Comparison of ENCODE assay signal across 26 cellular contexts in the genomic region with DNA sequence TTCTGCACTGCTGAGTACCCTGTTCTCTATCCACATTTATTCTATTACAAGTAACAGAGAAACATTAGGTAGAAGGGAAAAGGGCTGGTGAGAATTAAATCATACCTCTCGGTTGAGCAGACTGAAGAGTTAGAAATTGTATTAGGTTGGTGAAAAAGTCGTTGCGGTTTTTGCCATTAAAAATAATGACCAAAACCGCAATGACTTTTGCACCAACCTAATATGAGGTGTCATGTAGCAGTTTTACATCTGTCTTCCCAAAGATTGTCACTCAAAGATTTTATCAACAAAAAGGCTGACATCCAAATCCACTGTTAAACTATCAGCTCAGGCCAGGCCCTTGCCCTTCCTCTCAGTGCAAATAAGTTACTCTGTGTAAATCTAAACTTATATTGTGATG. TPM values are rescaled to one million over a fixed set of nuclear protein-coding genes. Genes with fewer than 3 reads are reported as not detected.
DNase-seq lines count a peak whose midpoint lies in the region; ATAC-seq, FAIRE-seq and TF ChIP-seq lines count a peak whose summit lies in the region.
"Had no signal": no experiment of that assay in that cellular context is flagged by ENCODE, and none has a peak within 500 bp of the region (broad histone marks: within the 10 kb centered on the region; RNA-seq: fewer than 3 reads in every experiment).

No MANE protein-coding gene starts in this region.

- POLR2A ChIA-PET in HEK293T (lab: Yijun Ruan, JAX) (no interaction called here), GM12878 (lab: Charles Lee) (no interaction called here), PC-3 (lab: Charles Lee; ENCODE audit: unreplicated experiment) (no interaction called here)

- H3K9ac ChIP-seq in GM12878 (ENCODE audit: control insufficient read depth, insufficient read depth, low read length), result no peak overlapping the region
- no peak overlapping the region for H3K9ac ChIP-seq in neural progenitor cell
- H3K9ac ChIP-seq in PC-3 (ENCODE audit: low read length), result no peak overlapping the region
- H3K9ac ChIP-seq: BLaER1 had no signal

- H3K27me3 ChIP-seq in GM23338 (ENCODE audit: insufficient read depth), result no peaks in the 10 kb centered on the region
- no peaks in the 10 kb centered on the region for H3K27me3 ChIP-seq in GM12878 (replicated peaks in 1 of 2; ENCODE audit: control insufficient read depth in 2 of 2, insufficient read depth in 2 of 2, low read length in 1 of 2)
- H3K27me3 ChIP-seq in neural progenitor cell, result no peaks in the 10 kb centered on the region
- H3K27me3 ChIP-seq in PC-3 (ENCODE audit: low read length), result no peaks in the 10 kb centered on the region
- H3K27me3 ChIP-seq: BE2C, BLaER1 had no signal

- SMC1A ChIA-PET in GM12878 (lab: Charles Lee; ENCODE audit: uncharacterized antibody, unreplicated experiment), result no interaction called here

- ATAC-seq in GM23338, result no peak
- ATAC-seq in GM12878, result no peak
- no peak for ATAC-seq in T-helper 17 cell
- no peak for ATAC-seq in PC-3

- no peak for TF ChIP-seq CTCF in GM23338 (conservative IDR thresholded peaks at IDR 0.05; ENCODE audit: low read depth in 2 of 2)
- TF ChIP-seq CTCF in GM12878 (IDR thresholded peaks at IDR 0.05 in 2 of 3, conservative IDR thresholded peaks at IDR 0.05 in 1 of 3; ENCODE audit: control insufficient read depth in 2 of 3, extremely low read depth in 1 of 3, insufficient read depth in 1 of 3, low read depth in 3 of 3, low read length in 3 of 3), result no peak
- no peak for TF ChIP-seq CTCF in neural progenitor cell (IDR thresholded peaks at IDR 0.05)
- no peak for TF ChIP-seq CTCF in PC-3 (conservative IDR thresholded peaks at IDR 0.05; ENCODE audit: low read depth, low read length)

- H3K36me3 ChIP-seq in GM23338 (ENCODE audit: insufficient read depth) (no peaks in the 10 kb centered on the region), GM12878 (ENCODE audit: control insufficient read depth in 2 of 2, insufficient read depth in 2 of 2, low read length in 1 of 2) (no peaks in the 10 kb centered on the region), neural progenitor cell (no peaks in the 10 kb centered on the region), PC-3 (ENCODE audit: low read depth, low read length) (no peaks in the 10 kb centered on the region)
- H3K36me3 ChIP-seq: BE2C, BLaER1 had no signal

- H3K79me2 ChIP-seq in GM23338 (replicated peaks; ENCODE audit: insufficient read depth) (no peaks in the 10 kb centered on the region), GM12878 (ENCODE audit: control insufficient read depth, insufficient read depth, low read length) (no peaks in the 10 kb centered on the region), neural progenitor cell (ENCODE audit: low read depth) (no peaks in the 10 kb centered on the region), PC-3 (ENCODE audit: low read length) (no peaks in the 10 kb centered on the region)

- H3K36me3 Mint-ChIP-seq in GM23338 (ENCODE audit: low read depth), result no peaks in the 10 kb centered on the region
- no peaks in the 10 kb centered on the region for H3K36me3 Mint-ChIP-seq in neural progenitor cell
- H3K36me3 Mint-ChIP-seq in T-helper 17 cell (ENCODE audit: low read depth), result no peaks in the 10 kb centered on the region
- H3K36me3 Mint-ChIP-seq: CD14-positive monocyte; CD4-positive, alpha-beta memory T cell; CD4-positive, CD25-positive, alpha-beta regulatory T cell; CD8-positive, alpha-beta memory T cell had no signal

- DNase-seq in GM23338 (ENCODE audit: low spot score), result no peak
- DNase-seq in HEK293T (ENCODE audit: extremely low spot score), result no peak
- DNase-seq in GM12878 (ENCODE audit: low read depth, low spot score), result no peak
- no peak for DNase-seq in neural progenitor cell (ENCODE audit: low spot score)
- DNase-seq in T-helper 17 cell, result no peak
- DNase-seq in PC-3, result no peak
- no peak for DNase-seq in SIG-M5 treated with dmso at 0.1 percent for 504 hours (lab: John Stamatoyannopoulos, UW; ENCODE audit: unreplicated experiment)
- DNase-seq: 8988T; ACHN; BE2C; C1 segment of cervical spinal cord; CD4-positive, alpha-beta memory T cell; CD4-positive, CD25-positive, alpha-beta regulatory T cell; CD8-positive, alpha-beta memory T cell; COR-L47; DMS 273 treated with DMSO at 0.1 percent for 48 hours; DMS153; DMS79 treated with DMSO at 0.1 percent for 48 hours; GF-D8 had no signal

- BruUV-seq in GM12878 (replicated peaks; lab: Mats Ljungman, UMichigan) (no TSS peak), PC-3 (replicated peaks; lab: Mats Ljungman, UMichigan) (no TSS peak)

- no peaks in the 10 kb centered on the region for H3K4me1 ChIP-seq in GM23338 (ENCODE audit: insufficient read depth)
- H3K4me1 ChIP-seq in GM12878 (ENCODE audit: control insufficient read depth, insufficient read depth, low read length), result no peaks in the 10 kb centered on the region
- H3K4me1 ChIP-seq in neural progenitor cell, result no peaks in the 10 kb centered on the region
- no peaks in the 10 kb centered on the region for H3K4me1 ChIP-seq in PC-3 (ENCODE audit: insufficient read depth, low read length)
- H3K4me1 ChIP-seq: BE2C, BLaER1 had no signal

- in situ Hi-C loops in GM12878 (cut with MboI), result no loop called here

- H4K20me1 ChIP-seq in GM23338 (replicated peaks; ENCODE audit: insufficient read depth) (no peaks in the 10 kb centered on the region), GM12878 (ENCODE audit: control insufficient read depth, insufficient read depth) (no peaks in the 10 kb centered on the region), neural progenitor cell (ENCODE audit: low read depth) (no peaks in the 10 kb centered on the region), PC-3 (ENCODE audit: low read length) (no peaks in the 10 kb centered on the region)
- H4K20me1 ChIP-seq: BLaER1 had no signal

- H3K27ac ChIP-seq in GM23338 (ENCODE audit: low read depth) (no peak overlapping the region), GM12878 (ENCODE audit: control insufficient read depth, insufficient read depth) (no peak overlapping the region), neural progenitor cell (no peak overlapping the region), PC-3 (ENCODE audit: low read length) (no peak overlapping the region)
- H3K27ac ChIP-seq: BLaER1 had no signal

- H2AFZ ChIP-seq in GM23338 (peak overlapping the region; percentile 84; the same call in 1 of the 2 replicates), GM12878 (ENCODE audit: control insufficient read depth, low read depth, low read length) (no peak overlapping the region), neural progenitor cell (replicated peaks) (peak overlapping the region; percentile 23), PC-3 (ENCODE audit: low read length) (no peak overlapping the region)

- CTCF ChIA-PET in HEK293T (lab: Yijun Ruan, JAX), result no interaction called here
- CTCF ChIA-PET in GM12878 (lab: Yijun Ruan, JAX), result no interaction called here
- CTCF ChIA-PET in PC-3 (lab: Charles Lee), result no interaction called here

- H3K27me3 Mint-ChIP-seq in GM23338 (ENCODE audit: insufficient read depth, low read depth, poor library complexity) (no peaks in the 10 kb centered on the region), neural progenitor cell (ENCODE audit: insufficient read depth, low read depth) (no peaks in the 10 kb centered on the region), T-helper 17 cell (no peaks in the 10 kb centered on the region)
- H3K27me3 Mint-ChIP-seq: CD4-positive, alpha-beta memory T cell; CD4-positive, CD25-positive, alpha-beta regulatory T cell; CD8-positive, alpha-beta memory T cell had no signal

- TF ChIP-seq POLR2A in GM12878 (IDR thresholded peaks at IDR 0.05; ENCODE audit: low read depth, low read length), result no peak

- no peak for FAIRE-seq in GM12878 (lab: Jason Lieb, UNC)
- FAIRE-seq: A204.1, G401.6, GM12892, GM18507, GM19239 had no signal

- no peaks in the 10 kb centered on the region for H3K9me3 ChIP-seq in GM12878 (replicated peaks; ENCODE audit: control insufficient read depth, insufficient read depth, low read length)
- no peaks in the 10 kb centered on the region for H3K9me3 ChIP-seq in neural progenitor cell (ENCODE audit: low read depth)
- no peaks in the 10 kb centered on the region for H3K9me3 ChIP-seq in T-helper 17 cell (ENCODE audit: control insufficient read depth, low read length, poor library complexity, severe bottlenecking)
- no peaks in the 10 kb centered on the region for H3K9me3 ChIP-seq in PC-3 (ENCODE audit: low read length)
- H3K9me3 ChIP-seq: BE2C, BLaER1 had no signal

- H3K9me2 ChIP-seq in GM23338 (ENCODE audit: insufficient read depth) (no peaks in the 10 kb centered on the region), PC-3 (replicated peaks; ENCODE audit: low read length) (no peaks in the 10 kb centered on the region)

- no peaks in the 10 kb centered on the region; the same call in 2 of the 3 replicates for H3K4me1 Mint-ChIP-seq in GM23338
- no peaks in the 10 kb centered on the region for H3K4me1 Mint-ChIP-seq in neural progenitor cell
- H3K4me1 Mint-ChIP-seq in T-helper 17 cell, result no peaks in the 10 kb centered on the region
- H3K4me1 Mint-ChIP-seq: CD14-positive monocyte; CD4-positive, alpha-beta memory T cell; CD4-positive, CD25-positive, alpha-beta regulatory T cell; CD8-positive, alpha-beta memory T cell had no signal

- H3K4me3 Mint-ChIP-seq in GM23338 (no peak overlapping the region), neural progenitor cell (no peak overlapping the region), T-helper 17 cell (no peak overlapping the region)
- H3K4me3 Mint-ChIP-seq: CD14-positive monocyte; CD4-positive, alpha-beta memory T cell; CD4-positive, CD25-positive, alpha-beta regulatory T cell; CD8-positive, alpha-beta memory T cell had no signal

- TF ChIP-seq EP300 in GM12878 (IDR thresholded peaks at IDR 0.05; ENCODE audit: borderline replicate concordance in 1 of 2, control insufficient read depth in 1 of 2, low read depth in 2 of 2, low read length in 2 of 2), result no peak

- H3K4me2 ChIP-seq in GM23338, result no peak overlapping the region
- H3K4me2 ChIP-seq in GM12878 (ENCODE audit: control insufficient read depth, insufficient read depth), result no peak overlapping the region
- H3K4me2 ChIP-seq in neural progenitor cell, result no peak overlapping the region
- H3K4me2 ChIP-seq in PC-3 (ENCODE audit: low read length), result no peak overlapping the region
- H3K4me2 ChIP-seq: BLaER1 had no signal

- intact Hi-C loops in GM12878 (cut with micrococcal nuclease; ENCODE audit: unreplicated experiment), result no loop called here
- intact Hi-C loops in PC-3 (cut with micrococcal nuclease), result no loop called here

- H3K4me3 ChIP-seq in GM23338, result no peak overlapping the region
- no peak overlapping the region for H3K4me3 ChIP-seq in GM12878
- no peak overlapping the region for H3K4me3 ChIP-seq in neural progenitor cell
- no peak overlapping the region for H3K4me3 ChIP-seq in PC-3 (ENCODE audit: low read length)
- H3K4me3 ChIP-seq: BLaER1 had no signal

- H3K9me3 Mint-ChIP-seq in GM23338 (no peaks in the 10 kb centered on the region), neural progenitor cell (no peaks in the 10 kb centered on the region)
- H3K9me3 Mint-ChIP-seq: CD14-positive monocyte had no signal

- no peaks in the 10 kb centered on the region for H3F3A ChIP-seq in GM23338 (replicated peaks; ENCODE audit: low read depth)
- no peaks in the 10 kb centered on the region for H3F3A ChIP-seq in neural progenitor cell (ENCODE audit: low read depth)
- no peaks in the 10 kb centered on the region for H3F3A ChIP-seq in PC-3 (ENCODE audit: low read length, unreplicated experiment)

- RAD21 ChIA-PET in GM12878 (lab: Charles Lee; ENCODE audit: unreplicated experiment), result no interaction called here

- 60% methylated on average over 4 of the region's 4 CpGs for WGBS in GM12878 (ENCODE audit: insufficient coverage, insufficient replicate concordance, low lambda C conversion rate, missing lambda C conversion rate)

- H3K27ac Mint-ChIP-seq in GM23338 (no peak overlapping the region), neural progenitor cell (no peak overlapping the region), T-helper 17 cell (no peak overlapping the region)
- H3K27ac Mint-ChIP-seq: CD14-positive monocyte; CD4-positive, alpha-beta memory T cell; CD4-positive, CD25-positive, alpha-beta regulatory T cell; CD8-positive, alpha-beta memory T cell had no signal

- no peak for TF ChIP-seq RAD21 in GM12878 (IDR thresholded peaks at IDR 0.05; ENCODE audit: insufficient read depth, low read depth, low read length)

RNA-seq across cellular contexts. Expression of a gene that starts 28.3 kb away (rescaled TPM):
- 1.6 and 3.0 TPM in 2 replicates for total RNA-seq in GM23338 (2014; rRNA removed; shearing (Covaris generic))
- polyA plus RNA-seq in GM23338 (2016; fragmentation: Nextera tagmentation; extraction: Ambion mirVana) (0.49 and 0.73 TPM in 2 replicates), GM12878 (2011; rRNA removed) (0.01 TPM in 1 of 2 replicates, not detected in the other), GM12878 (2014; fragmentation: Illumina TruSeq; extraction: Trizol) (not detected in 2 replicates), GM12878 (2014; fragmentation: Nextera tagmentation; extraction: Ambion mirVana) (not detected), GM12878 (2014; rRNA removed) (not detected in 2 replicates), GM12878 (2016; fragmentation: Nextera tagmentation; extraction: Ambion mirVana) (not detected)
- not detected in 2 replicates for total RNA-seq in GM12878 (2013; cell fraction: nucleolus; rRNA removed)
- total RNA-seq in GM12878 (2014; rRNA removed) (not detected in 2 replicates), GM12878 (2014; rRNA removed; fragmentation: Illumina TruSeq; extraction: Trizol) (not detected in 2 replicates), GM12878 (2021) (not detected in 2 replicates), neural progenitor cell (ENCODE audit: low replicate concordance) (0.88 and 1.5 TPM in 2 replicates), T-helper 17 cell (not detected), PC-3 (2014; rRNA removed) (0.55 and 2.8 TPM in 2 replicates)
- not detected for polyA plus RNA-seq in GM12878 (2011; ENCODE audit: low read depth)
- polyA plus RNA-seq in GM12878 (2011; cell fraction: cytosol; rRNA removed), result not detected in 2 replicates
- 0.12 TPM in 1 of 2 replicates, not detected in the other for polyA plus RNA-seq in GM12878 (2011; cell fraction: nucleus; rRNA removed)
- polyA plus RNA-seq in GM12878 (2012), result not detected in 2 replicates
- polyA minus RNA-seq in GM12878 (2011; rRNA and poly(A)+ RNA removed), result 0.44 TPM in 1 of 2 replicates, not detected in the other
- not detected in 2 replicates for polyA minus RNA-seq in GM12878 (2011; cell fraction: cytosol; rRNA and poly(A)+ RNA removed)
- polyA minus RNA-seq in GM12878 (2011; cell fraction: nucleus; rRNA and poly(A)+ RNA removed), result 0.24 and 0.48 TPM in 2 replicates
- total RNA-seq: CD4-positive, alpha-beta memory T cell; CD4-positive, CD25-positive, alpha-beta regulatory T cell; CD8-positive, alpha-beta memory T cell had no signal
- polyA plus RNA-seq: CD14-positive monocyte; CD4-positive, alpha-beta memory T cell; CD4-positive, CD25-positive, alpha-beta regulatory T cell; CD8-positive, alpha-beta memory T cell had no signal

Comparison
In these comparisons a context has a peak if more than half of its experiments do, and no peak if none do; other contexts are left out.
1. H2AFZ ChIP-seq: peak in GM23338 (single experiment) and neural progenitor cell (single experiment); none in GM12878 (single experiment) and PC-3 (single experiment).